2 cellular contexts compared by ENCODE assay signal in genomic region chr2:191719938-191720337, GRCh38.
TF ChIP-seq lines count a peak whose summit lies in the region.

No MANE protein-coding gene starts in this region.

TF ChIP-seq in A549, 52 proteins besides CTCF, POLR2A, EP300 and RAD21:
- no peak for TF ChIP-seq HOXA7 (CRISPR knock-in tag; IDR thresholded peaks at IDR 0.05)
- peak; percentile 94 for TF ChIP-seq MAFK (IDR thresholded peaks at IDR 0.05; ENCODE audit: partially characterized antibody)

TF ChIP-seq in IMR-90, 13 proteins besides CTCF, POLR2A, EP300 and RAD21:
- TF ChIP-seq MAFK (IDR thresholded peaks at IDR 0.05; ENCODE audit: low read depth, low read length) (peak; percentile 95), RFX5 (IDR thresholded peaks at IDR 0.05; ENCODE audit: low read depth, low read length) (no peak)
- TF ChIP-seq, protein P1, sequence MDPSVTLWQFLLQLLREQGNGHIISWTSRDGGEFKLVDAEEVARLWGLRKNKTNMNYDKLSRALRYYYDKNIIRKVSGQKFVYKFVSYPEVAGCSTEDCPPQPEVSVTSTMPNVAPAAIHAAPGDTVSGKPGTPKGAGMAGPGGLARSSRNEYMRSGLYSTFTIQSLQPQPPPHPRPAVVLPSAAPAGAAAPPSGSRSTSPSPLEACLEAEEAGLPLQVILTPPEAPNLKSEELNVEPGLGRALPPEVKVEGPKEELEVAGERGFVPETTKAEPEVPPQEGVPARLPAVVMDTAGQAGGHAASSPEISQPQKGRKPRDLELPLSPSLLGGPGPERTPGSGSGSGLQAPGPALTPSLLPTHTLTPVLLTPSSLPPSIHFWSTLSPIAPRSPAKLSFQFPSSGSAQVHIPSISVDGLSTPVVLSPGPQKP (IDR thresholded peaks at IDR 0.05; ENCODE audit: borderline replicate concordance, low read depth, low read length), result no peak
